In the genomic region with DNA sequence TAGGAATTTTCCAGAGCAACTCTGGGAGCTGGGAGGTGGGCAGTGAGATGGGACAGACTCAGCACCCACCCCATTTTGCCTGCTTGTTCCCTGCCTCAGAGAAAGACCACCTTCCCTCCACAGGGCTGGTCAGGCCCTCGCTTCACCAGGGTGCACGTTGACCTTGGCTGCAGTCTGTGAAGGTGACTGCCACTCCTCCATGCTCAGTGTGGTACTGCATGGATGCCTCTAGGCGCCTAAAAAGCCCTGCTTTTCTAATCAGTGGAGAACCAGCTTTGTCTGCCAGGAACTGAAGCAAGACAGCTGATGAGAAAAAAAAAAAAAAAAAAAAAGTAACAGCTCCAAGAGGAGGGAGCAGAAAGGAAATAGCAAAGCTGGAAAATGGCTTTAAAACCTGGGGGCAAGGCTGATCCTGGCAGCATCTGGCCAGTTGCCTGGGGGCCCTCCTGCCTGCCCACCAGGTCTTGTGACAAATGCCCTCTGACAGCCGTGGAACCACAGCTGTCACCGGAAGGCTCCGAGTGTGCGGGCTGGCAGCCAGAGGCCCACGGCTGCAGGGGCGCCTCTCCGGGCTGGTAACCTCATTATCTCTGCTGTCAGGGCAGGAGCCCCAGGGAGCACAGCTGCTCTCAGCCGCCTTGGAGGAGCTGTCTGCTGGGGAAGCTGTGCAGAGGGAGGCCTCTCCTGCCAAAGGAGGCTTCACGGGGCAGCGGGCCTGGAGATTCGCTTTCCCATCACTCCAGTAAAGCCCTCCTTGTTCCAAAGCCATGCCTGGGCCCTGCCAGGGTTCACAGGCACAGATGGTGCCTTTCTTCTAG, we compare ENCODE assay signal across 8 cellular contexts. TPM values are rescaled to one million over a fixed set of nuclear protein-coding genes. Genes with fewer than 3 reads are reported as not detected.
DNase-seq lines count a peak whose midpoint lies in the region; ATAC-seq, FAIRE-seq and TF ChIP-seq lines count a peak whose summit lies in the region.

No MANE protein-coding gene starts in this region.

- peak overlapping the region; percentile 49 for H3K27ac Mint-ChIP-seq in progenitor cell of endocrine pancreas

- TF ChIP-seq POLR2A in H54 (IDR thresholded peaks at IDR 0.05; ENCODE audit: low read depth, low read length), result no peak
- no peak for TF ChIP-seq POLR2A in gastroesophageal sphincter (IDR thresholded peaks at IDR 0.05)

- WGBS in gastroesophageal sphincter (ENCODE audit: low coverage in 1 of 2), 2 donors, result 2% methylated on average over 7 of the region's 14 CpGs; no CpG with 5 or more reads in 1 of the 2 donors

- peaks cover 3% of the 10 kb centered on the region for H3K27me3 Mint-ChIP-seq in progenitor cell of endocrine pancreas

- TF ChIP-seq CTCF in gastroesophageal sphincter (IDR thresholded peaks at IDR 0.05) (peak in 2 of 4 experiments; percentile 19 to 28), progenitor cell of endocrine pancreas (IDR thresholded peaks at IDR 0.05; ENCODE audit: unreplicated experiment) (no peak), GM10266 (IDR thresholded peaks at IDR 0.05; ENCODE audit: control insufficient read depth, insufficient read depth, low read depth, missing control alignments) (no peak)

- peak overlapping the region in 1 of 2 donors; percentile 31 for H3K4me3 ChIP-seq in gastroesophageal sphincter

- H3K4me1 Mint-ChIP-seq in progenitor cell of endocrine pancreas (ENCODE audit: low read depth), result peaks cover 48% of the 10 kb centered on the region

- no peaks in the 10 kb centered on the region for H3K27me3 ChIP-seq in gastroesophageal sphincter

- H3K9me3 ChIP-seq in gastroesophageal sphincter, result no peaks in the 10 kb centered on the region

- DNase-seq in AG20443 (ENCODE audit: low spot score) (peak; percentile 41), H54 (ENCODE audit: insufficient read length, low spot score) (peak; percentile 47), RPMI7951 (ENCODE audit: low read depth) (peak; percentile 97), progenitor cell of endocrine pancreas (ENCODE audit: low spot score, unreplicated experiment) (no peak), T-helper 2 cell (no peak), GM10266 (ENCODE audit: extremely low spot score) (no peak)
- no peak for DNase-seq in central memory CD4-positive, alpha-beta T cell

- FAIRE-seq in H54 (lab: Jason Lieb, UNC), result no peak

- peaks cover 0 to 31% of the 10 kb centered on the region in 2 donors for H3K36me3 ChIP-seq in gastroesophageal sphincter

- ATAC-seq in gastroesophageal sphincter, result peak; percentile 52

- H3K4me1 ChIP-seq in gastroesophageal sphincter, result peaks cover 7 to 49% (median 25%) of the 10 kb centered on the region in 3 donors

- H3K36me3 Mint-ChIP-seq in progenitor cell of endocrine pancreas (ENCODE audit: insufficient read depth), result no peaks in the 10 kb centered on the region

- H3K27ac ChIP-seq in gastroesophageal sphincter, result peak overlapping the region; percentile 49 to 85 (median 82)

- no peak for TF ChIP-seq EP300 in gastroesophageal sphincter (IDR thresholded peaks at IDR 0.05)

- no peak overlapping the region for H3K4me3 Mint-ChIP-seq in progenitor cell of endocrine pancreas (ENCODE audit: low read depth)

- no peaks in the 10 kb centered on the region for H3K9me3 Mint-ChIP-seq in progenitor cell of endocrine pancreas (ENCODE audit: low read depth)

RNA-seq across cellular contexts. Expression of a gene that starts 13.7 kb away (rescaled TPM):
- 1.6 and 1.7 TPM in 2 replicates for total RNA-seq in RPMI7951 (2014; rRNA removed; shearing (Covaris generic))
- 10 to 100 TPM; 11.2 to 30.9 (median 16.7) TPM for total RNA-seq in gastroesophageal sphincter
- total RNA-seq in progenitor cell of endocrine pancreas, result 2.1 and 2.5 TPM in 2 replicates

Comparison
In these comparisons a context has a peak if more than half of its experiments do, and no peak if none do; other contexts are left out.
1. DNase-seq: peak in AG20443 (single experiment), H54 (single experiment) and RPMI7951 (single experiment); none in progenitor cell of endocrine pancreas (single experiment), T-helper 2 cell (0 of 5), central memory CD4-positive, alpha-beta T cell (single experiment) and GM10266 (single experiment).